In the genomic region with DNA sequence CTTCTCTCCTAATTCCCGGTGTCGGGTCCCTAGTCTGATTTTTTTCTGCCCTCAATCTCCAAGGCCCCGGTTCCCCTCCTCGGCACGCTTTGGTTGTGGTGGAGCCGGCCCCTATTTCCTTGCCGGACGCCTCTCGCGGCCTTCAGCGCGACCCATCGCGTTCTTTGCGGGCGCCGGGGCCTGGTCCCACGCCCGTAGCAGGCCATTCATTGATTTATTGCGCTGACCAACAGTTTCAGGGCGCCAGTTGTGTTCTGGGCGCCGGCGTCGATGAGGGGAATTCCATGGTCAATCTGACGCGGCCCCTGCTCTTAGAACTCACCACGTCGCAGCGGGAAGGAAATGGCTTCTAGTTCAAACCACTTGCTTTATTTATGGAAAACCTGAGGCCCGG, we compare ENCODE assay signal across 1 cellular context.
TF ChIP-seq lines count a peak whose summit lies in the region.

No MANE protein-coding gene starts in this region.

TF ChIP-seq in HepG2, 621 proteins besides CTCF, POLR2A, EP300 and RAD21 (continued from another document and continues in another):
- TF ChIP-seq, protein P1, sequence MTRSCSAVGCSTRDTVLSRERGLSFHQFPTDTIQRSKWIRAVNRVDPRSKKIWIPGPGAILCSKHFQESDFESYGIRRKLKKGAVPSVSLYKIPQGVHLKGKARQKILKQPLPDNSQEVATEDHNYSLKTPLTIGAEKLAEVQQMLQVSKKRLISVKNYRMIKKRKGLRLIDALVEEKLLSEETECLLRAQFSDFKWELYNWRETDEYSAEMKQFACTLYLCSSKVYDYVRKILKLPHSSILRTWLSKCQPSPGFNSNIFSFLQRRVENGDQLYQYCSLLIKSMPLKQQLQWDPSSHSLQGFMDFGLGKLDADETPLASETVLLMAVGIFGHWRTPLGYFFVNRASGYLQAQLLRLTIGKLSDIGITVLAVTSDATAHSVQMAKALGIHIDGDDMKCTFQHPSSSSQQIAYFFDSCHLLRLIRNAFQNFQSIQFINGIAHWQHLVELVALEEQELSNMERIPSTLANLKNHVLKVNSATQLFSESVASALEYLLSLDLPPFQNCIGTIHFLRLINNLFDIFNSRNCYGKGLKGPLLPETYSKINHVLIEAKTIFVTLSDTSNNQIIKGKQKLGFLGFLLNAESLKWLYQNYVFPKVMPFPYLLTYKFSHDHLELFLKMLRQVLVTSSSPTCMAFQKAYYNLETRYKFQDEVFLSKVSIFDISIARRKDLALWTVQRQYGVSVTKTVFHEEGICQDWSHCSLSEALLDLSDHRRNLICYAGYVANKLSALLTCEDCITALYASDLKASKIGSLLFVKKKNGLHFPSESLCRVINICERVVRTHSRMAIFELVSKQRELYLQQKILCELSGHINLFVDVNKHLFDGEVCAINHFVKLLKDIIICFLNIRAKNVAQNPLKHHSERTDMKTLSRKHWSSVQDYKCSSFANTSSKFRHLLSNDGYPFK (CRISPR knock-in tag; IDR thresholded peaks at IDR 0.05; ENCODE audit: borderline replicate concordance) = no peak
- TF ChIP-seq HNRNPK (IDR thresholded peaks at IDR 0.05; ENCODE audit: low read depth, low read length, poor library complexity, severe bottlenecking) = no peak
- peak; percentile 86 for TF ChIP-seq ZFY (CRISPR knock-in tag; IDR thresholded peaks at IDR 0.05)
- no peak for TF ChIP-seq RCOR2 (CRISPR knock-in tag; IDR thresholded peaks at IDR 0.05)
- TF ChIP-seq, protein P2, sequence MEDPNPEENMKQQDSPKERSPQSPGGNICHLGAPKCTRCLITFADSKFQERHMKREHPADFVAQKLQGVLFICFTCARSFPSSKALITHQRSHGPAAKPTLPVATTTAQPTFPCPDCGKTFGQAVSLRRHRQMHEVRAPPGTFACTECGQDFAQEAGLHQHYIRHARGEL (CRISPR knock-in tag; IDR thresholded peaks at IDR 0.05) = no peak
- no peak for TF ChIP-seq FOXK2 (IDR thresholded peaks at IDR 0.05)
- TF ChIP-seq ZNF772 (CRISPR knock-in tag; IDR thresholded peaks at IDR 0.05) = no peak
- no peak; the same call in 1 of the 2 replicates for TF ChIP-seq HDAC2 (CRISPR knock-in tag; IDR thresholded peaks at IDR 0.05)
- TF ChIP-seq ZNF343 (CRISPR knock-in tag; IDR thresholded peaks at IDR 0.05) = no peak
- no peak for TF ChIP-seq RAD51 (IDR thresholded peaks at IDR 0.05; ENCODE audit: borderline replicate concordance)
- TF ChIP-seq ZNF709 (CRISPR knock-in tag; IDR thresholded peaks at IDR 0.05) = no peak
- no peak for TF ChIP-seq ZNF207 (IDR thresholded peaks at IDR 0.05; ENCODE audit: borderline replicate concordance)
- TF ChIP-seq ZNF598 (CRISPR knock-in tag; IDR thresholded peaks at IDR 0.05; ENCODE audit: borderline replicate concordance) = no peak
- TF ChIP-seq ZNF629 (CRISPR knock-in tag; conservative IDR thresholded peaks at IDR 0.05) = no peak
- no peak for TF ChIP-seq ZNF121 (CRISPR knock-in tag; IDR thresholded peaks at IDR 0.05)
- no peak for TF ChIP-seq IKZF1 (IDR thresholded peaks at IDR 0.05)
- no peak; the same call in 1 of the 2 replicates for TF ChIP-seq ZNF33B (CRISPR knock-in tag; IDR thresholded peaks at IDR 0.05)
- TF ChIP-seq, protein P3, sequence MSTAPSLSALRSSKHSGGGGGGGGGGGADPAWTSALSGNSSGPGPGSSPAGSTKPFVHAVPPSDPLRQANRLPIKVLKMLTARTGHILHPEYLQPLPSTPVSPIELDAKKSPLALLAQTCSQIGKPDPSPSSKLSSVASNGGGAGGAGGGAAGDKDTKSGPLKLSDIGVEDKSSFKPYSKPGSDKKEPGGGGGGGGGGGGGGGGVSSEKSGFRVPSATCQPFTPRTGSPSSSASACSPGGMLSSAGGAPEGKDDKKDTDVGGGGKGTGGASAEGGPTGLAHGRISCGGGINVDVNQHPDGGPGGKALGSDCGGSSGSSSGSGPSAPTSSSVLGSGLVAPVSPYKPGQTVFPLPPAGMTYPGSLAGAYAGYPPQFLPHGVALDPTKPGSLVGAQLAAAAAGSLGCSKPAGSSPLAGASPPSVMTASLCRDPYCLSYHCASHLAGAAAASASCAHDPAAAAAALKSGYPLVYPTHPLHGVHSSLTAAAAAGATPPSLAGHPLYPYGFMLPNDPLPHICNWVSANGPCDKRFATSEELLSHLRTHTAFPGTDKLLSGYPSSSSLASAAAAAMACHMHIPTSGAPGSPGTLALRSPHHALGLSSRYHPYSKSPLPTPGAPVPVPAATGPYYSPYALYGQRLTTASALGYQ (CRISPR knock-in tag; IDR thresholded peaks at IDR 0.05) = no peak
- TF ChIP-seq MEF2D (CRISPR knock-in tag; IDR thresholded peaks at IDR 0.05) = no peak
- TF ChIP-seq RELA (CRISPR knock-in tag; IDR thresholded peaks at IDR 0.05) = no peak; the same call in 1 of the 2 replicates
- no peak for TF ChIP-seq ZNF619 (CRISPR knock-in tag; IDR thresholded peaks at IDR 0.05)
- no peak; the same call in 1 of the 2 replicates for TF ChIP-seq ELF1 (CRISPR knock-in tag; IDR thresholded peaks at IDR 0.05)
- TF ChIP-seq, protein P4, sequence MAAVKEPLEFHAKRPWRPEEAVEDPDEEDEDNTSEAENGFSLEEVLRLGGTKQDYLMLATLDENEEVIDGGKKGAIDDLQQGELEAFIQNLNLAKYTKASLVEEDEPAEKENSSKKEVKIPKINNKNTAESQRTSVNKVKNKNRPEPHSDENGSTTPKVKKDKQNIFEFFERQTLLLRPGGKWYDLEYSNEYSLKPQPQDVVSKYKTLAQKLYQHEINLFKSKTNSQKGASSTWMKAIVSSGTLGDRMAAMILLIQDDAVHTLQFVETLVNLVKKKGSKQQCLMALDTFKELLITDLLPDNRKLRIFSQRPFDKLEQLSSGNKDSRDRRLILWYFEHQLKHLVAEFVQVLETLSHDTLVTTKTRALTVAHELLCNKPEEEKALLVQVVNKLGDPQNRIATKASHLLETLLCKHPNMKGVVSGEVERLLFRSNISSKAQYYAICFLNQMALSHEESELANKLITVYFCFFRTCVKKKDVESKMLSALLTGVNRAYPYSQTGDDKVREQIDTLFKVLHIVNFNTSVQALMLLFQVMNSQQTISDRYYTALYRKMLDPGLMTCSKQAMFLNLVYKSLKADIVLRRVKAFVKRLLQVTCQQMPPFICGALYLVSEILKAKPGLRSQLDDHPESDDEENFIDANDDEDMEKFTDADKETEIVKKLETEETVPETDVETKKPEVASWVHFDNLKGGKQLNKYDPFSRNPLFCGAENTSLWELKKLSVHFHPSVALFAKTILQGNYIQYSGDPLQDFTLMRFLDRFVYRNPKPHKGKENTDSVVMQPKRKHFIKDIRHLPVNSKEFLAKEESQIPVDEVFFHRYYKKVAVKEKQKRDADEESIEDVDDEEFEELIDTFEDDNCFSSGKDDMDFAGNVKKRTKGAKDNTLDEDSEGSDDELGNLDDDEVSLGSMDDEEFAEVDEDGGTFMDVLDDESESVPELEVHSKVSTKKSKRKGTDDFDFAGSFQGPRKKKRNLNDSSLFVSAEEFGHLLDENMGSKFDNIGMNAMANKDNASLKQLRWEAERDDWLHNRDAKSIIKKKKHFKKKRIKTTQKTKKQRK (IDR thresholded peaks at IDR 0.05; ENCODE audit: low read length) = no peak
- peak; percentile 74 for TF ChIP-seq YEATS4 (CRISPR knock-in tag; IDR thresholded peaks at IDR 0.05; ENCODE audit: borderline replicate concordance)
- TF ChIP-seq, protein P5, sequence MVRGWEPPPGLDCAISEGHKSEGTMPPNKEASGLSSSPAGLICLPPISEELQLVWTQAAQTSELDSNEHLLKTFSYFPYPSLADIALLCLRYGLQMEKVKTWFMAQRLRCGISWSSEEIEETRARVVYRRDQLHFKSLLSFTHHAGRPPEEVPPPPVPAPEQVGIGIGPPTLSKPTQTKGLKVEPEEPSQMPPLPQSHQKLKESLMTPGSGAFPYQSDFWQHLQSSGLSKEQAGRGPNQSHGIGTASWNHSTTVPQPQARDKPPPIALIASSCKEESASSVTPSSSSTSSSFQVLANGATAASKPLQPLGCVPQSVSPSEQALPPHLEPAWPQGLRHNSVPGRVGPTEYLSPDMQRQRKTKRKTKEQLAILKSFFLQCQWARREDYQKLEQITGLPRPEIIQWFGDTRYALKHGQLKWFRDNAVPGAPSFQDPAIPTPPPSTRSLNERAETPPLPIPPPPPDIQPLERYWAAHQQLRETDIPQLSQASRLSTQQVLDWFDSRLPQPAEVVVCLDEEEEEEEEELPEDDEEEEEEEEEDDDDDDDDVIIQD (CRISPR knock-in tag; IDR thresholded peaks at IDR 0.05; ENCODE audit: low read depth) = no peak
- TF ChIP-seq, protein P6, sequence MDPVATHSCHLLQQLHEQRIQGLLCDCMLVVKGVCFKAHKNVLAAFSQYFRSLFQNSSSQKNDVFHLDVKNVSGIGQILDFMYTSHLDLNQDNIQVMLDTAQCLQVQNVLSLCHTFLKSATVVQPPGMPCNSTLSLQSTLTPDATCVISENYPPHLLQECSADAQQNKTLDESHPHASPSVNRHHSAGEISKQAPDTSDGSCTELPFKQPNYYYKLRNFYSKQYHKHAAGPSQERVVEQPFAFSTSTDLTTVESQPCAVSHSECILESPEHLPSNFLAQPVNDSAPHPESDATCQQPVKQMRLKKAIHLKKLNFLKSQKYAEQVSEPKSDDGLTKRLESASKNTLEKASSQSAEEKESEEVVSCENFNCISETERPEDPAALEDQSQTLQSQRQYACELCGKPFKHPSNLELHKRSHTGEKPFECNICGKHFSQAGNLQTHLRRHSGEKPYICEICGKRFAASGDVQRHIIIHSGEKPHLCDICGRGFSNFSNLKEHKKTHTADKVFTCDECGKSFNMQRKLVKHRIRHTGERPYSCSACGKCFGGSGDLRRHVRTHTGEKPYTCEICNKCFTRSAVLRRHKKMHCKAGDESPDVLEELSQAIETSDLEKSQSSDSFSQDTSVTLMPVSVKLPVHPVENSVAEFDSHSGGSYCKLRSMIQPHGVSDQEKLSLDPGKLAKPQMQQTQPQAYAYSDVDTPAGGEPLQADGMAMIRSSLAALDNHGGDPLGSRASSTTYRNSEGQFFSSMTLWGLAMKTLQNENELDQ (CRISPR knock-in tag; IDR thresholded peaks at IDR 0.05; ENCODE audit: borderline replicate concordance) = no peak
- no peak for TF ChIP-seq TEAD2 (CRISPR knock-in tag; IDR thresholded peaks at IDR 0.05)
- TF ChIP-seq, protein P7, sequence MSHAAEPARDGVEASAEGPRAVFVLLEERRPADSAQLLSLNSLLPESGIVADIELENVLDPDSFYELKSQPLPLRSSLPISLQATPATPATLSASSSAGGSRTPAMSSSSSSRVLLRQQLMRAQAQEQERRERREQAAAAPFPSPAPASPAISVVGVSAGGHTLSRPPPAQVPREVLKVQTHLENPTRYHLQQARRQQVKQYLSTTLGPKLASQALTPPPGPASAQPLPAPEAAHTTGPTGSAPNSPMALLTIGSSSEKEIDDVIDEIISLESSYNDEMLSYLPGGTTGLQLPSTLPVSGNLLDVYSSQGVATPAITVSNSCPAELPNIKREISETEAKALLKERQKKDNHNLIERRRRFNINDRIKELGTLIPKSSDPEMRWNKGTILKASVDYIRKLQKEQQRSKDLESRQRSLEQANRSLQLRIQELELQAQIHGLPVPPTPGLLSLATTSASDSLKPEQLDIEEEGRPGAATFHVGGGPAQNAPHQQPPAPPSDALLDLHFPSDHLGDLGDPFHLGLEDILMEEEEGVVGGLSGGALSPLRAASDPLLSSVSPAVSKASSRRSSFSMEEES (CRISPR knock-in tag; IDR thresholded peaks at IDR 0.05) = no peak
- no peak for TF ChIP-seq KLF6 (CRISPR knock-in tag; IDR thresholded peaks at IDR 0.05)
- no peak for TF ChIP-seq NR3C1 (CRISPR knock-in tag; IDR thresholded peaks at IDR 0.05)
- TF ChIP-seq, protein P8, sequence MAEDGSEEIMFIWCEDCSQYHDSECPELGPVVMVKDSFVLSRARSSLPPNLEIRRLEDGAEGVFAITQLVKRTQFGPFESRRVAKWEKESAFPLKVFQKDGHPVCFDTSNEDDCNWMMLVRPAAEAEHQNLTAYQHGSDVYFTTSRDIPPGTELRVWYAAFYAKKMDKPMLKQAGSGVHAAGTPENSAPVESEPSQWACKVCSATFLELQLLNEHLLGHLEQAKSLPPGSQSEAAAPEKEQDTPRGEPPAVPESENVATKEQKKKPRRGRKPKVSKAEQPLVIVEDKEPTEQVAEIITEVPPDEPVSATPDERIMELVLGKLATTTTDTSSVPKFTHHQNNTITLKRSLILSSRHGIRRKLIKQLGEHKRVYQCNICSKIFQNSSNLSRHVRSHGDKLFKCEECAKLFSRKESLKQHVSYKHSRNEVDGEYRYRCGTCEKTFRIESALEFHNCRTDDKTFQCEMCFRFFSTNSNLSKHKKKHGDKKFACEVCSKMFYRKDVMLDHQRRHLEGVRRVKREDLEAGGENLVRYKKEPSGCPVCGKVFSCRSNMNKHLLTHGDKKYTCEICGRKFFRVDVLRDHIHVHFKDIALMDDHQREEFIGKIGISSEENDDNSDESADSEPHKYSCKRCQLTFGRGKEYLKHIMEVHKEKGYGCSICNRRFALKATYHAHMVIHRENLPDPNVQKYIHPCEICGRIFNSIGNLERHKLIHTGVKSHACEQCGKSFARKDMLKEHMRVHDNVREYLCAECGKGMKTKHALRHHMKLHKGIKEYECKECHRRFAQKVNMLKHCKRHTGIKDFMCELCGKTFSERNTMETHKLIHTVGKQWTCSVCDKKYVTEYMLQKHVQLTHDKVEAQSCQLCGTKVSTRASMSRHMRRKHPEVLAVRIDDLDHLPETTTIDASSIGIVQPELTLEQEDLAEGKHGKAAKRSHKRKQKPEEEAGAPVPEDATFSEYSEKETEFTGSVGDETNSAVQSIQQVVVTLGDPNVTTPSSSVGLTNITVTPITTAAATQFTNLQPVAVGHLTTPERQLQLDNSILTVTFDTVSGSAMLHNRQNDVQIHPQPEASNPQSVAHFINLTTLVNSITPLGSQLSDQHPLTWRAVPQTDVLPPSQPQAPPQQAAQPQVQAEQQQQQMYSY (CRISPR knock-in tag; IDR thresholded peaks at IDR 0.05) = 0 out of 2 replicates have a peak, but pooled peaks have one; percentile 51
- TF ChIP-seq, protein P9, sequence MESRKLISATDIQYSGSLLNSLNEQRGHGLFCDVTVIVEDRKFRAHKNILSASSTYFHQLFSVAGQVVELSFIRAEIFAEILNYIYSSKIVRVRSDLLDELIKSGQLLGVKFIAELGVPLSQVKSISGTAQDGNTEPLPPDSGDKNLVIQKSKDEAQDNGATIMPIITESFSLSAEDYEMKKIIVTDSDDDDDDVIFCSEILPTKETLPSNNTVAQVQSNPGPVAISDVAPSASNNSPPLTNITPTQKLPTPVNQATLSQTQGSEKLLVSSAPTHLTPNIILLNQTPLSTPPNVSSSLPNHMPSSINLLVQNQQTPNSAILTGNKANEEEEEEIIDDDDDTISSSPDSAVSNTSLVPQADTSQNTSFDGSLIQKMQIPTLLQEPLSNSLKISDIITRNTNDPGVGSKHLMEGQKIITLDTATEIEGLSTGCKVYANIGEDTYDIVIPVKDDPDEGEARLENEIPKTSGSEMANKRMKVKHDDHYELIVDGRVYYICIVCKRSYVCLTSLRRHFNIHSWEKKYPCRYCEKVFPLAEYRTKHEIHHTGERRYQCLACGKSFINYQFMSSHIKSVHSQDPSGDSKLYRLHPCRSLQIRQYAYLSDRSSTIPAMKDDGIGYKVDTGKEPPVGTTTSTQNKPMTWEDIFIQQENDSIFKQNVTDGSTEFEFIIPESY (CRISPR knock-in tag; IDR thresholded peaks at IDR 0.05) = no peak
- no peak for TF ChIP-seq TOE1 (CRISPR knock-in tag; IDR thresholded peaks at IDR 0.05)
- no peak for TF ChIP-seq HNF4A (CRISPR knock-in tag; IDR thresholded peaks at IDR 0.05)
- TF ChIP-seq SP4 (CRISPR knock-in tag; IDR thresholded peaks at IDR 0.05) = no peak
- TF ChIP-seq SRF (IDR thresholded peaks at IDR 0.05; ENCODE audit: low read depth, low read length) = no peak
- TF ChIP-seq RARA (CRISPR knock-in tag; IDR thresholded peaks at IDR 0.05) = peak; percentile 4; the same call in 1 of the 2 replicates
- TF ChIP-seq ZNF292 (CRISPR knock-in tag; IDR thresholded peaks at IDR 0.05; ENCODE audit: borderline replicate concordance, low read depth) = peak; percentile 45; the same call in 1 of the 2 replicates
- no peak for TF ChIP-seq ZNF549 (CRISPR knock-in tag; IDR thresholded peaks at IDR 0.05)
- TF ChIP-seq, protein P10, sequence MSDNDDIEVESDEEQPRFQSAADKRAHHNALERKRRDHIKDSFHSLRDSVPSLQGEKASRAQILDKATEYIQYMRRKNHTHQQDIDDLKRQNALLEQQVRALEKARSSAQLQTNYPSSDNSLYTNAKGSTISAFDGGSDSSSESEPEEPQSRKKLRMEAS (IDR thresholded peaks at IDR 0.05) = no peak; the same call in 1 of the 2 replicates
- TF ChIP-seq TARDBP (CRISPR knock-in tag; IDR thresholded peaks at IDR 0.05) = no peak
- no peak for TF ChIP-seq ZNF703 (CRISPR knock-in tag; IDR thresholded peaks at IDR 0.05; ENCODE audit: borderline replicate concordance)
